Comparison of ENCODE assay signal across 7 cellular contexts in genomic region chr10:47622719-47623118, GRCh38.
DNase-seq lines count a peak whose midpoint lies in the region; FAIRE-seq and TF ChIP-seq lines count a peak whose summit lies in the region.
"Not testable (repeated sequence)": the region's sequence is repeated elsewhere in the genome, so short reads cannot be mapped to it uniquely, and the experiment has no call there.

No MANE protein-coding gene starts in this region.

- not testable (repeated sequence) for H3K4me1 ChIP-seq in astrocyte (ENCODE audit: insufficient read depth, low read length)

- not testable (repeated sequence) for H3K36me3 Mint-ChIP-seq in astrocyte (ENCODE audit: low read depth, unreplicated experiment)

- TF ChIP-seq CTCF in astrocyte (IDR thresholded peaks at IDR 0.05; ENCODE audit: insufficient read depth, low read depth, low read length); cardiac fibroblast (IDR thresholded peaks at IDR 0.05; ENCODE audit: low read depth, low read length): not testable (repeated sequence)

- H3K36me3 ChIP-seq in astrocyte (ENCODE audit: insufficient read depth, low read length): not testable (repeated sequence)

- H3K79me2 ChIP-seq in astrocyte (ENCODE audit: insufficient read depth, low read length): not testable (repeated sequence)

- H3K9ac ChIP-seq in astrocyte (ENCODE audit: low read length): not testable (repeated sequence)

- H3K4me3 ChIP-seq in astrocyte (ENCODE audit: insufficient read depth, low read depth, low read length); cardiac fibroblast (replicated peaks in 1 of 2; ENCODE audit: low read depth in 2 of 2, low read length in 2 of 2): not testable (repeated sequence)

- DNase-seq in CD1c-positive myeloid dendritic cell (ENCODE audit: extremely low spot score) (peak; percentile 33), NOMO-1 (lab: John Stamatoyannopoulos, UW; ENCODE audit: unreplicated experiment in 2 of 2) (peak; percentile 2 to 39), astrocyte (ENCODE audit: low read depth) (peak; percentile 0), cardiac fibroblast (ENCODE audit: low read depth in 2 of 2) (peak; percentile 0 to 36), fibroblast of peridontal ligament (ENCODE audit: extremely low read depth) (peak; percentile 3), kidney glomerular epithelial cell (lab: John Stamatoyannopoulos, UW) (peak; percentile 42), pons (ENCODE audit: low spot score) (peak; percentile 71)

- not testable (repeated sequence) for H3K27ac ChIP-seq in astrocyte (ENCODE audit: low read depth, low read length)

- H3K4me1 Mint-ChIP-seq in astrocyte (ENCODE audit: low read depth, unreplicated experiment): not testable (repeated sequence)

- not testable (repeated sequence) for H3K27ac Mint-ChIP-seq in astrocyte (ENCODE audit: unreplicated experiment)

- not testable (repeated sequence) for H3K4me3 Mint-ChIP-seq in astrocyte (ENCODE audit: unreplicated experiment)

- H3K27me3 Mint-ChIP-seq in astrocyte (ENCODE audit: low read depth, unreplicated experiment): not testable (repeated sequence)

- not testable (repeated sequence) for H3K9me3 ChIP-seq in astrocyte (ENCODE audit: insufficient read depth, low read depth, low read length)

- not testable (repeated sequence) for FAIRE-seq in astrocyte (lab: Jason Lieb, UNC)

- not testable (repeated sequence) for H4K20me1 ChIP-seq in astrocyte (ENCODE audit: insufficient read depth, low read length)

- H3K9me3 Mint-ChIP-seq in astrocyte (ENCODE audit: unreplicated experiment): not testable (repeated sequence)

- H2AFZ ChIP-seq in astrocyte (ENCODE audit: low read depth, low read length): not testable (repeated sequence)

- H3K4me2 ChIP-seq in astrocyte (ENCODE audit: low read length): not testable (repeated sequence)

- H3K27me3 ChIP-seq in astrocyte (ENCODE audit: insufficient read depth, low read length): not testable (repeated sequence)

Comparison
In these comparisons a context has a peak if more than half of its experiments do, and no peak if none do; other contexts are left out.
1. DNase-seq: peak in every context shown above with its lines; median percentile 71 in pons; 42 in kidney glomerular epithelial cell; 33 in CD1c-positive myeloid dendritic cell; 20 in NOMO-1; 18 in cardiac fibroblast; 3 in fibroblast of peridontal ligament; 0 in astrocyte.